ENCODE assay signal across 8 cellular contexts in the genomic region with DNA sequence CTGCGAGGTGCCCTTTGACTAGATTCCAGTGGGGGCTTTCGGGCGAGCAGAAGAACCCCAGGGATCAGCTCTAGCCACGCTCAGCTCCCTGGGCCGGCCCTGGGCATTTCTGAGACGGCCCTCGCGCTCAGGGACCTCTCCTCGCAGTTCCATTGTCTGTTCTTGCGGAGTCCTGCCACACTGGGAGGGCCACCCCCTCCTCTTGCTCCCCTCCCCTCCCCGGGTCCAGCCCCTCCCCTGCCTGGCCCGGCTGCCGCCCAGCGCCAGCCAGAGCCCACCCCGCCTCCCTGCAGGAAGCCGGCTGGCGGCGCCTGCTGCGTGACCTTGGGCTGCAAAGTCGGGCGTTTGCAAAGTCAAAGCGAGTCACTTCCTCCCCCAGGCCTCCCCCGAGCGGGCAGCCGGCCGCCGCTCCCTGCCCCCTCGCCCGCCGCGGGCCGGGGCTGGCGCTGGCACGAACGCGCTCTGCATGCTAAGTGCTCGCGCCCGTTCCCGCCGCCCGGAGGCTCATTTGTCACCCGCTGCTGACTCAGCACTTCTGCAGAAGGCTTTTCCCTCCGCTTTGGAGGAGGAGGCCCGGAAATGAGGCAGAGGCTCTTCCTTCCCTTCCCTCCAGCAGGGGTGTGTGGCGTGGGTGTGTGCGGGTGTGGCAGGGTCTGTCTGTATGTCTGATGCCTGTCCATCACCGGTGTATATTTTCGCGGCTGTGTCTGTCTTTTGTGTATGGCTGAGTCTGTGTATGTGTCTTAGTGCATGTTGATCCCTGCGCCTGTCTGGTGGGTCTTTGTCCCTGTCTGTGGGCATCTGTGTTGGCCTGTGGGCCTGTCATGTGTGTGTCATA.
DNase-seq lines count a peak whose midpoint lies in the region; ATAC-seq, FAIRE-seq and TF ChIP-seq lines count a peak whose summit lies in the region.

No MANE protein-coding gene starts in this region.

- 1 to 3% methylated on average over 44 to 51 of the region's 51 CpGs for WGBS in pancreas, 2 donors
- 1% methylated on average over 51 of the region's 51 CpGs for WGBS in thymus

- peak overlapping the region; percentile 94 for H3K4me2 ChIP-seq in DOHH2 (ENCODE audit: low read length)

- peaks cover 66% of the 10 kb centered on the region for H3K27me3 ChIP-seq in DOHH2 (ENCODE audit: control insufficient read depth, low read length)
- H3K27me3 ChIP-seq in HAP-1 (ENCODE audit: low read depth) = no peaks in the 10 kb centered on the region
- H3K27me3 ChIP-seq in pancreas = no peaks in the 10 kb centered on the region
- H3K27me3 ChIP-seq in thymus (ENCODE audit: control insufficient read depth, insufficient read depth) = no peaks in the 10 kb centered on the region

- H3K27ac Mint-ChIP-seq in activated naive CD8-positive, alpha-beta T cell treated with anti-CD3 and anti-CD28 coated beads for 36 hours = peak overlapping the region; percentile 99

- H3K27me3 Mint-ChIP-seq in activated naive CD8-positive, alpha-beta T cell treated with anti-CD3 and anti-CD28 coated beads for 36 hours = no peaks in the 10 kb centered on the region

- peak; percentile 88 to 95 for DNase-seq in HAP-1 (ENCODE audit: low spot score in 2 of 2)
- DNase-seq in NCI-H128 (lab: John Stamatoyannopoulos, UW; ENCODE audit: unreplicated experiment) = peak; percentile 91
- DNase-seq in SKM-1 treated with dmso at 0.1 percent for 144 hours (lab: John Stamatoyannopoulos, UW; ENCODE audit: unreplicated experiment) = peak; percentile 62
- peak; percentile 89 for DNase-seq in activated naive CD8-positive, alpha-beta T cell treated with anti-CD3 and anti-CD28 coated beads for 36 hours
- peak; percentile 95 for DNase-seq in Right ventricle myocardium inferior (ENCODE audit: missing footprints)
- DNase-seq in pancreas = peak; percentile 91 to 95 (median 94)

- H3F3A ChIP-seq in DOHH2 (ENCODE audit: control insufficient read depth, insufficient read depth) = peaks cover 7% of the 10 kb centered on the region

- peaks cover 13% of the 10 kb centered on the region for H4K20me1 ChIP-seq in DOHH2 (ENCODE audit: control insufficient read depth, insufficient read depth, low read depth, low read length)

- H3K27ac ChIP-seq in DOHH2 (ENCODE audit: low read depth, low read length) (peak overlapping the region; percentile 6; the same call in 1 of the 2 replicates), pancreas (peak overlapping the region; percentile 68 to 96 (median 86)), thymus (ENCODE audit: low read depth) (peak overlapping the region; percentile 89)

- TF ChIP-seq CTCF in DOHH2 (IDR thresholded peaks at IDR 0.05; ENCODE audit: low read depth, low read length, poor library complexity, severe bottlenecking) (no peak), pancreas (IDR thresholded peaks at IDR 0.05) (no peak)

- H3K79me2 ChIP-seq in DOHH2 (ENCODE audit: control insufficient read depth, low read length) = no peaks in the 10 kb centered on the region

- intact Hi-C loops in Right ventricle myocardium inferior (cut with DNase I) (loop anchor here (2.0 to 5.0 kb wide), 3 partner anchors 38 to 86 kb away; no protein-coding TSS in a partner anchor), pancreas (cut with DNase I) (loop anchor here in 2 of 3 donors (5.0 to 10.0 kb wide), 2 partner anchors 66 to 68 kb away; a partner anchor contains a TSS)

- H3K9me3 Mint-ChIP-seq in activated naive CD8-positive, alpha-beta T cell treated with anti-CD3 and anti-CD28 coated beads for 36 hours = peaks cover 5% of the 10 kb centered on the region

- in situ Hi-C loops in HAP-1 (cut with MboI; ENCODE audit: low sequenced_read_pairs) = no loop called here

- peaks cover 5% of the 10 kb centered on the region for H3K36me3 Mint-ChIP-seq in activated naive CD8-positive, alpha-beta T cell treated with anti-CD3 and anti-CD28 coated beads for 36 hours

- H3K36me3 ChIP-seq in DOHH2 (ENCODE audit: control insufficient read depth, low read length) = no peaks in the 10 kb centered on the region
- no peaks in the 10 kb centered on the region for H3K36me3 ChIP-seq in HAP-1 (replicated peaks)
- H3K36me3 ChIP-seq in pancreas = no peaks in the 10 kb centered on the region
- no peaks in the 10 kb centered on the region for H3K36me3 ChIP-seq in thymus (ENCODE audit: control insufficient read depth, insufficient read depth)

- peaks cover 62% of the 10 kb centered on the region for H3K4me1 Mint-ChIP-seq in activated naive CD8-positive, alpha-beta T cell treated with anti-CD3 and anti-CD28 coated beads for 36 hours

- H3K9me3 ChIP-seq in DOHH2 (ENCODE audit: control insufficient read depth, insufficient read depth, low read length) (no peaks in the 10 kb centered on the region), HAP-1 (no peaks in the 10 kb centered on the region), pancreas (no peaks in the 10 kb centered on the region), thymus (ENCODE audit: control insufficient read depth) (no peaks in the 10 kb centered on the region)

- peak overlapping the region; percentile 83 for H3K4me3 Mint-ChIP-seq in activated naive CD8-positive, alpha-beta T cell treated with anti-CD3 and anti-CD28 coated beads for 36 hours

- H3K4me3 ChIP-seq in DOHH2 (ENCODE audit: low read length) (peak overlapping the region; percentile 73), HAP-1 (peak overlapping the region; percentile 15), pancreas (peak overlapping the region in 3 of 4 donors; percentile 4 to 38 (median 31)), thymus (ENCODE audit: low read length) (peak overlapping the region; percentile 54)

- ATAC-seq in Right ventricle myocardium inferior (peak; percentile 85), pancreas (peak; percentile 87 to 94 (median 91))

- peaks cover 28% of the 10 kb centered on the region for H3K4me1 ChIP-seq in DOHH2 (ENCODE audit: control insufficient read depth, low read length)
- H3K4me1 ChIP-seq in HAP-1 = peaks cover 34% of the 10 kb centered on the region
- peaks cover 7 to 41% (median 16%) of the 10 kb centered on the region in 3 donors for H3K4me1 ChIP-seq in pancreas
- H3K4me1 ChIP-seq in thymus (ENCODE audit: control insufficient read depth, insufficient read depth, low read length) = peaks cover 24% of the 10 kb centered on the region

- H3K9me2 ChIP-seq in DOHH2 (replicated peaks; ENCODE audit: control insufficient read depth, low read length) = no peaks in the 10 kb centered on the region

- no peak for FAIRE-seq in pancreas (lab: Jason Lieb, UNC)

Comparison
In these comparisons a context has a peak if more than half of its experiments do, and no peak if none do; other contexts are left out.
1. Peak in every context shown above with its lines: DNase-seq, ATAC-seq, H3K4me3 ChIP-seq and H3K27ac ChIP-seq.
2. H3K27ac ChIP-seq: peak in every context shown above with its lines; median percentile 89 in thymus; 86 in pancreas; 6 in DOHH2.
3. H3K4me3 ChIP-seq: peak in every context shown above with its lines; median percentile 73 in DOHH2; 54 in thymus; 31 in pancreas; 15 in HAP-1.